25 cellular contexts compared by ENCODE assay signal in the genomic region with DNA sequence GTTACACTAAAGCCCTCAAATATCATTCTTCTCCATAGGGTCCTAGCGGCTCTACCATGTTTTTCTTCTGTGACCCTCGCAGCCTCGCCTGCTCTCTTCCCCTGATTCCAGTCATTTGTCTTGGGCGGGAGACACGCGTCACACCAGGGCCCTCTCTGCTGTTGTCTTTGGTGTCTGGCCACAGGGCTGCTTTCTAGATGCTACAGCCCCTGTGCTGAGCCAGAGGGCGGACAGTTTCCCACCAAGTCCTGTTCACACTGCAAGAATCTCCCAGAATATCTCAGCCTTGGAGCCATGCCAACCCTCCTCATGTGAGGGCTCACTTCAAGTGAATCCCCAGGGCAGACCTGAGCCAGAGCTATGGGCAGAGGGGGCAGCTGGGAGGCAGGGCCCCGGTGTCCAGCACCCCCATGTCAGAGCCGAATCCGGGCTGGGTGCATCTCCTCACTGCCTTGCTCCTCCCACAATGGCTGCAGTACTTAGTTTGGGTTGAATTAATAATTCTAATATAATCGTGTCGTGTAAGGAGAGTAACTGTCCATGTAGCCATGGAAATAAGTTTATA. TPM values are rescaled to one million over a fixed set of nuclear protein-coding genes. Genes with fewer than 3 reads are reported as not detected.
"Had no signal": no experiment of that assay in that cellular context is flagged by ENCODE, and none has a peak within 500 bp of the region (broad histone marks: within the 10 kb centered on the region; RNA-seq: fewer than 3 reads in every experiment).

No MANE protein-coding gene starts in this region.

- H3K9me3 ChIP-seq: esophagus squamous epithelium, gastrocnemius medialis, neutrophil, ovary, psoas muscle, tibial artery had no signal

- H3K27me3 ChIP-seq: neutrophil, ovary had no signal

- H3K4me3 ChIP-seq: esophagus squamous epithelium, gastrocnemius medialis, ovary, psoas muscle, tibial artery had no signal

- H3K36me3 ChIP-seq: brain microvascular endothelial cell, esophagus squamous epithelium, gastrocnemius medialis, neutrophil, ovary, tibial artery, WERI-Rb-1 had no signal

- ATAC-seq: activated CD8-positive, alpha-beta memory T cell treated with anti-CD3 and anti-CD28 coated beads, Interleukin-2, amount 10 ng/mL, durations not matched to agents 7 days and 5 days; activated CD8-positive, alpha-beta T cell treated with anti-CD3 and anti-CD28 coated beads for 36 hours; gastrocnemius medialis; left colon; naive thymus-derived CD8-positive, alpha-beta T cell; psoas muscle had no signal

- DNase-seq: activated CD4-positive, alpha-beta T cell treated with anti-CD3 and anti-CD28 coated beads, Interleukin-2, amount 10 ng/mL, durations not matched to agents 7 days and 5 days; activated CD4-positive, CD25-positive, alpha-beta regulatory T cell treated with anti-CD3 and anti-CD28 coated beads, Interleukin-2, amount 50 U/mL, for 72 hours; activated CD8-positive, alpha-beta memory T cell treated with anti-CD3 and anti-CD28 coated beads, Interleukin-2, amount 10 ng/mL, durations not matched to agents 7 days and 5 days; activated CD8-positive, alpha-beta T cell treated with anti-CD3 and anti-CD28 coated beads for 36 hours; activated gamma-delta T cell treated with Interleukin-2 at 50 U/mL for 16 hours; brain microvascular endothelial cell; cortex of kidney; endodermal cell; esophagus squamous epithelium; gastrocnemius medialis; islet precursor cell; left colon; naive thymus-derived CD8-positive, alpha-beta T cell; ovary; psoas muscle; right cardiac atrium; stimulated activated CD4-positive, alpha-beta T cell treated with anti-CD3 and anti-CD28 coated beads, Interleukin-12 subunit alpha, Interleukin-12 subunit beta, amount 100 ng/mL, for 4 hours; T-helper 1 cell; tibial artery; WERI-Rb-1 had no signal

- H3K4me1 ChIP-seq: esophagus squamous epithelium, psoas muscle had no signal

- H3K27ac ChIP-seq: brain microvascular endothelial cell, esophagus squamous epithelium, gastrocnemius medialis, neutrophil, ovary, psoas muscle, tibial artery, WERI-Rb-1 had no signal

RNA-seq across cellular contexts. Expression of gene DIPK1C, which starts 42.1 kb away (rescaled TPM):
- total RNA-seq: activated CD4-positive, alpha-beta T cell treated with anti-CD3 and anti-CD28 coated beads, Interleukin-2, amount 10 ng/mL, durations not matched to agents 7 days and 5 days; activated CD8-positive, alpha-beta memory T cell treated with anti-CD3 and anti-CD28 coated beads, Interleukin-2, amount 10 ng/mL, durations not matched to agents 7 days and 5 days; activated CD8-positive, alpha-beta T cell treated with anti-CD3 and anti-CD28 coated beads for 36 hours; aorta; esophagus squamous epithelium; lung microvascular endothelial cell; mesothelial cell of epicardium; ureter had no signal
